Comparison of ENCODE assay signal across 9 cellular contexts in the genomic region with DNA sequence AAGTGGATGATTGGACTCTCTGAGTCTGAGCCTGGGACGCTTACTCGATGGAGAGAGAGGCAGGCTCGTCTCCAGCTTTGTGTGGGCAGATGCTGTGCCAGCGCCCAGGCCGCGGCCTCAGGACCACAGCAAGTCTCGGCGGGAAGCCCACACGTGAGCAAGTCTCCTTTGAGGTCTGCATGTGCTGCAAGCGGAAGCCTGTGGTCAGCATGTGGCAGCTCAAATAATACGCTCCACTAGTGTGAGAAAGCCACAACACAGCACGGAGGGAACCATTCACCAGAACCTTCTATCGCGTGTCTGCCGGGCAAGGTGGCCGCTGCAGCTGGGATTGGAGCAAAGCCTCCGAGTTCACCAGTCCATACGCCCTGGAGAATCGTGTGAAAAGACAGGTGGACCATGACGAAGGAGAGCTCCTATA.
A peak's percentile ranks its signal among the peaks of the same experiment; 100 is the strongest.
DNase-seq lines count a peak whose midpoint lies in the region; ATAC-seq lines count a peak whose summit lies in the region.
"Had no signal": no experiment of that assay in that cellular context is flagged by ENCODE, and none has a peak within 500 bp of the region (broad histone marks: within the 10 kb centered on the region; RNA-seq: fewer than 3 reads in every experiment).

No MANE protein-coding gene starts in this region.

- peaks cover 10% of the 10 kb centered on the region for H3K27me3 ChIP-seq in effector memory CD4-positive, alpha-beta T cell (replicated peaks; ENCODE audit: control insufficient read depth, insufficient read depth, low read length, poor library complexity, severe bottlenecking)

- no peak overlapping the region for H3K27ac ChIP-seq in effector memory CD4-positive, alpha-beta T cell (ENCODE audit: insufficient read depth, low read length, poor library complexity, severe bottlenecking)
- H3K27ac ChIP-seq: KMS-11 had no signal

- peaks cover 4% of the 10 kb centered on the region for H3K4me1 ChIP-seq in effector memory CD4-positive, alpha-beta T cell (ENCODE audit: control insufficient read depth, insufficient read depth, low read length, poor library complexity, severe bottlenecking)

- peaks cover 29% of the 10 kb centered on the region for H3K27me3 Mint-ChIP-seq in T-helper 2 cell treated with Interferon-gamma antibody and Interleukin-4, amounts not matched to agents 5 μg/mL and 100 μg/mL, for 36 hours (ENCODE audit: low read depth)

- ATAC-seq in GM18861 (IDR thresholded peaks at IDR 0.05; ENCODE audit: unreplicated experiment) (peak; percentile 95), HG02981 (IDR thresholded peaks at IDR 0.05; ENCODE audit: unreplicated experiment) (peak; percentile 96)
- ATAC-seq in stimulated activated naive CD8-positive, alpha-beta T cell treated with anti-CD3 and anti-CD28 coated beads, Interleukin-15, Interleukin-2, amounts not matched to agents 100 U/mL and 50 U/mL, for 24 hours: peak; percentile 36

- no peak overlapping the region for H3K4me3 ChIP-seq in effector memory CD4-positive, alpha-beta T cell (ENCODE audit: insufficient read depth, low read depth, low read length, poor library complexity, severe bottlenecking)

- no peak overlapping the region for H3K27ac Mint-ChIP-seq in T-helper 2 cell treated with Interferon-gamma antibody and Interleukin-4, amounts not matched to agents 5 μg/mL and 100 μg/mL, for 36 hours

- H3K9me3 ChIP-seq in effector memory CD4-positive, alpha-beta T cell (ENCODE audit: control insufficient read depth, low read length): no peaks in the 10 kb centered on the region

- no peaks in the 10 kb centered on the region for H3K36me3 ChIP-seq in effector memory CD4-positive, alpha-beta T cell (ENCODE audit: control insufficient read depth, insufficient read depth, low read length)

- H3K4me1 Mint-ChIP-seq in T-helper 2 cell treated with Interferon-gamma antibody and Interleukin-4, amounts not matched to agents 5 μg/mL and 100 μg/mL, for 36 hours (ENCODE audit: low read depth): peaks cover 2% of the 10 kb centered on the region

- H3K9me3 Mint-ChIP-seq in T-helper 2 cell treated with Interferon-gamma antibody and Interleukin-4, amounts not matched to agents 5 μg/mL and 100 μg/mL, for 36 hours: no peaks in the 10 kb centered on the region

- peak; percentile 11 for DNase-seq in T-helper 2 cell treated with Interferon-gamma antibody and Interleukin-4, amounts not matched to agents 5 μg/mL and 100 μg/mL, for 36 hours (ENCODE audit: low spot score)
- DNase-seq in effector memory CD4-positive, alpha-beta T cell: peak; percentile 29 to 55 (median 40)
- DNase-seq in stimulated activated naive CD8-positive, alpha-beta T cell treated with anti-CD3 and anti-CD28 coated beads, Interleukin-15, Interleukin-2, amounts not matched to agents 100 U/mL and 50 U/mL, for 24 hours: peak; percentile 24
- DNase-seq in HuH-7.5 (ENCODE audit: low spot score) (no peak), NCI-H774 (lab: John Stamatoyannopoulos, UW) (no peak), HCEC 1CT (no peak)

- H3K36me3 Mint-ChIP-seq in T-helper 2 cell treated with Interferon-gamma antibody and Interleukin-4, amounts not matched to agents 5 μg/mL and 100 μg/mL, for 36 hours (ENCODE audit: low read depth): no peaks in the 10 kb centered on the region

- H3K4me3 Mint-ChIP-seq in T-helper 2 cell treated with Interferon-gamma antibody and Interleukin-4, amounts not matched to agents 5 μg/mL and 100 μg/mL, for 36 hours: no peak overlapping the region

Comparison
In these comparisons a context has a peak if more than half of its experiments do, and no peak if none do; other contexts are left out.
1. ATAC-seq: peak in every context shown above with its lines; median percentile 96 in HG02981; 95 in GM18861; 36 in stimulated activated naive CD8-positive, alpha-beta T cell treated with anti-CD3 and anti-CD28 coated beads, Interleukin-15, Interleukin-2, amounts not matched to agents 100 U/mL and 50 U/mL, for 24 hours.
2. DNase-seq: peak in T-helper 2 cell treated with Interferon-gamma antibody and Interleukin-4, amounts not matched to agents 5 μg/mL and 100 μg/mL, for 36 hours (single experiment), effector memory CD4-positive, alpha-beta T cell (3 of 3) and stimulated activated naive CD8-positive, alpha-beta T cell treated with anti-CD3 and anti-CD28 coated beads, Interleukin-15, Interleukin-2, amounts not matched to agents 100 U/mL and 50 U/mL, for 24 hours (single experiment); none in HuH-7.5 (single experiment), NCI-H774 (single experiment) and HCEC 1CT (single experiment).